Comparison of ENCODE assay signal across 4 cellular contexts in the genomic region with DNA sequence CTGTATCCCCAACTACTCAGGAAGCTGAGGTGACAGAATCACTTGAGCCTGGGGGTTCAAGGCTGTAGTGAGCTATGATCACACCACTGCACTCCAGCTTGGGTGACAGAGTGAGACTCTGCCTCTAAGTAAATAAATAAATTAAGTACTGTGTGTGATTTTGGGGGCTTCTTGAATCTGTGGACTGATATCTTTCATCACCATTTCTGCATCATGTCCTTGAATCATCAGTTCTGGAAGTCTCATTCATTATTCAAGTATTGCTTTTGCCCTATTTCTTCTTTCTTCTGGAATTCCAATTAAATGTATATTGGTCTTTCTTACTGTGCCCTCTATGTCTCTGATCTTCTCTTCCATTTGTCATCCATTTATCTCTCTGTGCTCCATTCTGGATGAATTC. TPM values are rescaled to one million over a fixed set of nuclear protein-coding genes. Genes with fewer than 3 reads are reported as not detected.
"Had no signal": no experiment of that assay in that cellular context is flagged by ENCODE, and none has a peak within 500 bp of the region (broad histone marks: within the 10 kb centered on the region; RNA-seq: fewer than 3 reads in every experiment).

No MANE protein-coding gene starts in this region.

- H3K4me3 ChIP-seq: GM12878 had no signal

- DNase-seq: GDM1, GF-D8 had no signal

RNA-seq across cellular contexts. Expression of a gene that starts 46.7 kb away (rescaled TPM):
- total RNA-seq: G401, GM12878 had no signal
